Comparison of ENCODE assay signal across 8 cellular contexts in the genomic region with DNA sequence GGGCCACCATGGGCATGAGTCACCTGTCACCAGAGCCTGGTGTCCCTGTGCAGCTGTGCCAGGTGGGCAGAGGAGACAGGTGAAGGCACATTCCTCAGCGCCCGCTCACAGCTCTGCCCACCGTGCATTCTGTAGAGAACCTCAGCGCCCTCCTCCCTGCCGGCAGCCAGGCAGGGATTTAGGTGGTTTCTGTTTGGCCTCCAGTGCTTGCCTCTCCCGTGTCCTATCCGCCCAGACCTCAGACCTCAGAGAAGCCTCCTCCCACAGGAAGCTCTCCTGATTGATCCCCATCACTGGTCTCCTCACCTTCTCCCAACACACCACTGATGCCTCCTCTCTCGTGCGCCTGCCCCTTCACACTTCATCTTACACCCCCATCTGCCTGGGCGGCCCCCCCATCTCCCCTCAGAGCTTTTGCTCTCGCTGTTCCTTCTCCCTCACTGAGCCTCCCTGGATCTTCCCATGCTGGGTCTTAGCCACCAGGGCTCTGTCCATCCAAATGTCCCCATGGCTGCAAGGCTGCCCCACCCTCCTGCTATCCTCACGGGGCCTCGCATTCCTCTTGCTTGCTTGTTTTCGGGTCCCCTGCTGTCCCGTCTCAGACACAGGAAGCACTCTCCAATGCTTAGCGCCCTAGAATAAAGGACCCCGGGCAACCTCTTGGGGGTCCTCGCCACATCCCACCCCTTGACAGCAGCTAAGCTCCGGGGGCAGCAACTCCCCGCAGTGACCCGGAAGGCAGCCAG. TPM values are rescaled to one million over a fixed set of nuclear protein-coding genes. Genes with fewer than 3 reads are reported as not detected.
A peak's percentile ranks its signal among the peaks of the same experiment; 100 is the strongest.
DNase-seq lines count a peak whose midpoint lies in the region; ATAC-seq and TF ChIP-seq lines count a peak whose summit lies in the region.
"Had no signal": no experiment of that assay in that cellular context is flagged by ENCODE, and none has a peak within 500 bp of the region (broad histone marks: within the 10 kb centered on the region; RNA-seq: fewer than 3 reads in every experiment).

No MANE protein-coding gene starts in this region.

- peak overlapping the region; percentile 80 for H3K4me2 ChIP-seq in PC-9

- H3K9me2 ChIP-seq in PC-9 (ENCODE audit: insufficient read depth): no peaks in the 10 kb centered on the region

- H3K27me3 ChIP-seq in PC-9 (ENCODE audit: insufficient read depth, low read depth) (no peaks in the 10 kb centered on the region), skeletal muscle tissue (ENCODE audit: control insufficient read depth in 3 of 3, insufficient read depth in 3 of 3, low read length in 3 of 3) (no peaks in the 10 kb centered on the region)

- peak; percentile 31 for TF ChIP-seq POLR2A in GM19099 (IDR thresholded peaks at IDR 0.05; ENCODE audit: extremely low read depth, insufficient read length, low read depth)
- peak; percentile 6 for TF ChIP-seq POLR2A in erythroblast (IDR thresholded peaks at IDR 0.05; ENCODE audit: low read length)

- CTCF ChIA-PET in PC-9 (lab: Charles Lee): interaction anchor here (1.0 kb wide), 1 partner anchor 26 kb away, joined by 3 read pairs; a partner anchor contains a TSS

- no peaks in the 10 kb centered on the region for H3K9me3 ChIP-seq in PC-9 (ENCODE audit: insufficient read depth, low read depth)
- no peaks in the 10 kb centered on the region for H3K9me3 ChIP-seq in skeletal muscle tissue (ENCODE audit: control insufficient read depth in 3 of 3, low read length in 3 of 3)

- H3K4me1 ChIP-seq in PC-9 (replicated peaks; ENCODE audit: insufficient read depth) (peaks cover 68% of the 10 kb centered on the region), skeletal muscle tissue (ENCODE audit: control insufficient read depth in 3 of 3, insufficient read depth in 3 of 3, low read length in 3 of 3) (peaks cover 88 to 95% (median 93%) of the 10 kb centered on the region in 3 donors)

- H3K36me3 ChIP-seq in PC-9 (ENCODE audit: low read depth) (no peaks in the 10 kb centered on the region), skeletal muscle tissue (ENCODE audit: control insufficient read depth in 3 of 3, insufficient read depth in 3 of 3, low read length in 3 of 3) (no peaks in the 10 kb centered on the region)

- DNase-seq in PC-9 (peak; percentile 62 to 76), erythroblast (lab: John Stamatoyannopoulos, UW) (no peak), Kasumi-1 (lab: John Stamatoyannopoulos, UW) (no peak), dedifferentiated amniotic fluid mesenchymal stem cell (ENCODE audit: extremely low spot score) (no peak)
- DNase-seq: stimulated activated CD4-positive, alpha-beta T cell treated with anti-CD3 and anti-CD28 coated beads, Interleukin-12 subunit alpha, Interleukin-12 subunit beta, amount 100 ng/mL, for 4 hours had no signal

- H4K20me1 ChIP-seq in PC-9 (ENCODE audit: insufficient read depth): peaks cover 17% of the 10 kb centered on the region

- no TSS peak for BruUV-seq in PC-9 (replicated peaks; lab: Mats Ljungman, UMichigan)

- H3K79me2 ChIP-seq in PC-9 (ENCODE audit: low read depth): peaks cover 30% of the 10 kb centered on the region

- H3K27ac ChIP-seq in PC-9 (peak overlapping the region; percentile 95), skeletal muscle tissue (ENCODE audit: low read depth, low read length) (peak overlapping the region; percentile 74)

- no peak overlapping the region for H2AFZ ChIP-seq in PC-9

- TF ChIP-seq CTCF in PC-9 (conservative IDR thresholded peaks at IDR 0.05): no peak

- peaks cover 56% of the 10 kb centered on the region for H3F3A ChIP-seq in PC-9 (ENCODE audit: insufficient read depth, low read depth)

- H3K4me3 ChIP-seq in PC-9 (peak overlapping the region; percentile 26; the same call in 1 of the 2 replicates), skeletal muscle tissue (ENCODE audit: low read length in 3 of 3) (no peak overlapping the region)

- peak overlapping the region in 2 of 3 donors; percentile 24 to 70 for H3K9ac ChIP-seq in skeletal muscle tissue (ENCODE audit: low read depth in 1 of 3, low read length in 3 of 3)

- POLR2A ChIA-PET in PC-9 (lab: Charles Lee; ENCODE audit: unreplicated experiment): no interaction called here

- intact Hi-C loops in PC-9 (cut with micrococcal nuclease; ENCODE audit: unreplicated experiment): loop anchor here (5.0 to 10.0 kb wide), 2 partner anchors 348 to 389 kb away; a partner anchor contains a TSS

- ATAC-seq in GM18867 (IDR thresholded peaks at IDR 0.05; ENCODE audit: unreplicated experiment): no peak

RNA-seq across cellular contexts. Expression of a gene that starts 23.9 kb away (rescaled TPM):
- 45.8 and 49.2 TPM in 2 replicates for total RNA-seq in PC-9 (2021)
- total RNA-seq in skeletal muscle tissue: 16.2 TPM

RNA-seq across cellular contexts. Expression of a gene that starts 26.0 kb away (rescaled TPM):
- total RNA-seq in PC-9 (2021) (24.3 and 30.0 TPM in 2 replicates), skeletal muscle tissue (6.3 TPM)

RNA-seq across cellular contexts. Expression of a gene that starts 33.1 kb away (rescaled TPM):
- total RNA-seq in PC-9 (2021) (12.6 and 19.1 TPM in 2 replicates), skeletal muscle tissue (5.7 TPM)

RNA-seq across cellular contexts. Expression of a gene that starts 37.8 kb away (rescaled TPM):
- 26.9 and 29.8 TPM in 2 replicates for total RNA-seq in PC-9 (2021)
- total RNA-seq in skeletal muscle tissue: 5.2 TPM

Comparison
In these comparisons a context has a peak if more than half of its experiments do, and no peak if none do; other contexts are left out.
1. DNase-seq: peak in PC-9 (2 of 2); none in erythroblast (0 of 2), Kasumi-1 (0 of 2) and dedifferentiated amniotic fluid mesenchymal stem cell (single experiment).